Comparison of ENCODE assay signal across 1 cellular context in the genomic region with DNA sequence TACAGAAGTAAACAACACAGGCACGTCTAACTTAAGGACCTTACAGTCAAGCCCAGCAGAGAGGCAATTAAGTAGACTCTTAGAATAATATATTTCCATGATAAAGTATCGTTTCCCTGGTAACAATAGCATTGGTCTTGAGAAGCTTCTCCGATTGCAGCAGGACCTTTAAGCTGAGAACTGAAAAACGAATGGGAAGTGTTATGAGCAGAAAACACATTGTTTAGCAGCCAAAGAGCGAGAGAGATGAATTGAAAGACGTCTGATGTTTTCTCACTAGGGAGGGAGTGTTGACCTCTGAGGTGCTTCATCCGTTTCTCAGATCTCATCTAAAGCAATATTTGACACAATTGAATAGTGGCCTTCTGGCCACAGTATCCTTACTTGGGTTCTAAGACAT.
TF ChIP-seq lines count a peak whose summit lies in the region.

No MANE protein-coding gene starts in this region.

TF ChIP-seq in H1, 55 proteins besides CTCF, POLR2A, EP300 and RAD21:
- TF ChIP-seq POLR2AphosphoS5 (IDR thresholded peaks at IDR 0.05; ENCODE audit: low read depth, low read length) (no peak), ASH2L (IDR thresholded peaks at IDR 0.05; ENCODE audit: low read length) (no peak), PHF8 (conservative IDR thresholded peaks at IDR 0.05; ENCODE audit: low read depth, low read length) (no peak), ZNF274 (IDR thresholded peaks at IDR 0.05; ENCODE audit: borderline replicate concordance, extremely low read depth, low read length) (no peak)
